In the genomic region with DNA sequence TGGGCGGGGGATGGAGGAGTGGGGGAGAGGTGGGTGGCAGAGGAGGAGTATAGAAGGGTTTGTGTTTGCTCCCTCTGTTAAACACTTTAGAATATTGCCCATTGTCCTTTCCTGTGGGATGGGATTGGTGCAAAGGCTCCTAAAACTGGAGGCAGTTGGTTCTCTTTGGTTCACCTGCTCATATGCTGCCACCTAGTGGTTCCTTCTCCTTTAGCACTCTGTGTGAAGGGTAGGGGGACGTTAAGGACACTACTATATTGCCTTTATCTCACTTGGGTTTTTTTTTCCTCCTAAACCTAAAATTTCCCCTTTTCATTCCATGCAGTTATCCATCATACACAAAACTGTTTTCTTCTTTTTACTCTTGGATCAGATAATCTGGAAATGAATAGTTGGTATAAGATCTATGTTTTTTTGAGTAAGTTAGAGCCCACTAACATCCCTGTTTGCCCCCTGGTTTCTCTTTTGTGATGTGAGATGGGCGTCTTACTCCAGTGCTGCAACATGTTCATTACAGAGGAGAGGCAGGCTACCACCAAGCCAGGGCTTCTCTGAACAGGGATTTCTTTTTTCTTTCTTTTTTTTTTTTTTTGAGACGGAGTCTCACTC, we compare ENCODE assay signal across 8 cellular contexts. TPM values are rescaled to one million over a fixed set of nuclear protein-coding genes. Genes with fewer than 3 reads are reported as not detected.
DNase-seq lines count a peak whose midpoint lies in the region; ATAC-seq lines count a peak whose summit lies in the region.

No MANE protein-coding gene starts in this region.

- peak; percentile 82 for DNase-seq in AG20443 (ENCODE audit: low spot score)
- peak; percentile 67 for DNase-seq in H4 (ENCODE audit: low spot score)
- DNase-seq in NCI-H2227 treated with DMSO at 0.1 percent for 48 hours (lab: John Stamatoyannopoulos, UW): peak; percentile 31
- peak; percentile 88 for DNase-seq in activated CD4-positive, alpha-beta T cell treated with anti-CD3 and anti-CD28 coated beads, Interleukin-2, amount 10 ng/mL, durations not matched to agents 24 days and 14 days
- DNase-seq in effector memory CD8-positive, alpha-beta T cell: peak; percentile 45 to 52 (median 48)
- DNase-seq in memory B cell (ENCODE audit: low spot score in 2 of 2): peak; percentile 63 to 70
- peak; percentile 93 for DNase-seq in superior temporal gyrus (ENCODE audit: extremely low spot score)

- peak; percentile 76 for ATAC-seq in effector memory CD8-positive, alpha-beta T cell (replicated peaks)
- ATAC-seq in memory B cell (ENCODE audit: low read depth) (peak; percentile 83), HG03025 (IDR thresholded peaks at IDR 0.05; ENCODE audit: low FRiP score, unreplicated experiment) (no peak)

- peaks cover 20% of the 10 kb centered on the region for H3K36me3 Mint-ChIP-seq in activated CD4-positive, alpha-beta T cell treated with anti-CD3 and anti-CD28 coated beads, Interleukin-2, amount 10 ng/mL, durations not matched to agents 24 days and 14 days (ENCODE audit: low read depth)
- H3K36me3 Mint-ChIP-seq in effector memory CD8-positive, alpha-beta T cell (ENCODE audit: insufficient read depth): peaks cover 45% of the 10 kb centered on the region
- H3K36me3 Mint-ChIP-seq in memory B cell: peaks cover 1% of the 10 kb centered on the region

- H3K27ac Mint-ChIP-seq in activated CD4-positive, alpha-beta T cell treated with anti-CD3 and anti-CD28 coated beads, Interleukin-2, amount 10 ng/mL, durations not matched to agents 24 days and 14 days: peak overlapping the region; percentile 15
- H3K27ac Mint-ChIP-seq in effector memory CD8-positive, alpha-beta T cell: peak overlapping the region; percentile 19 to 59
- peak overlapping the region; percentile 31 for H3K27ac Mint-ChIP-seq in memory B cell

- H3K9me3 Mint-ChIP-seq in activated CD4-positive, alpha-beta T cell treated with anti-CD3 and anti-CD28 coated beads, Interleukin-2, amount 10 ng/mL, durations not matched to agents 24 days and 14 days: no peaks in the 10 kb centered on the region
- no peaks in the 10 kb centered on the region for H3K9me3 Mint-ChIP-seq in effector memory CD8-positive, alpha-beta T cell
- no peaks in the 10 kb centered on the region for H3K9me3 Mint-ChIP-seq in memory B cell

- H3K4me1 Mint-ChIP-seq in activated CD4-positive, alpha-beta T cell treated with anti-CD3 and anti-CD28 coated beads, Interleukin-2, amount 10 ng/mL, durations not matched to agents 24 days and 14 days: no peaks in the 10 kb centered on the region
- peaks cover 0 to 3% of the 10 kb centered on the region in 2 donors for H3K4me1 Mint-ChIP-seq in effector memory CD8-positive, alpha-beta T cell (ENCODE audit: low read depth in 2 of 2)
- peaks cover 3% of the 10 kb centered on the region for H3K4me1 Mint-ChIP-seq in memory B cell

- intact Hi-C loops in activated CD4-positive, alpha-beta T cell treated with anti-CD3 and anti-CD28 coated beads, Interleukin-2, amount 10 ng/mL, durations not matched to agents 24 days and 14 days (cut with micrococcal nuclease): loop anchor here (2.0 kb wide), 2 partner anchors 51 to 107 kb away; no protein-coding TSS in a partner anchor

- H3K4me3 Mint-ChIP-seq in activated CD4-positive, alpha-beta T cell treated with anti-CD3 and anti-CD28 coated beads, Interleukin-2, amount 10 ng/mL, durations not matched to agents 24 days and 14 days: no peak overlapping the region
- H3K4me3 Mint-ChIP-seq in effector memory CD8-positive, alpha-beta T cell: no peak overlapping the region
- no peak overlapping the region for H3K4me3 Mint-ChIP-seq in memory B cell

- no peaks in the 10 kb centered on the region for H3K27me3 Mint-ChIP-seq in activated CD4-positive, alpha-beta T cell treated with anti-CD3 and anti-CD28 coated beads, Interleukin-2, amount 10 ng/mL, durations not matched to agents 24 days and 14 days
- no peaks in the 10 kb centered on the region for H3K27me3 Mint-ChIP-seq in effector memory CD8-positive, alpha-beta T cell
- H3K27me3 Mint-ChIP-seq in memory B cell: no peaks in the 10 kb centered on the region

RNA-seq across cellular contexts. Expression of a gene that starts 23.8 kb away (rescaled TPM):
- 15.2 and 17.4 TPM in 2 replicates for total RNA-seq in H4 (2014; rRNA removed; shearing (Covaris generic))
- total RNA-seq in activated CD4-positive, alpha-beta T cell treated with anti-CD3 and anti-CD28 coated beads, Interleukin-2, amount 10 ng/mL, durations not matched to agents 24 days and 14 days: 33.3 and 34.9 TPM in 2 replicates

RNA-seq across cellular contexts. Expression of a gene that starts 30.0 kb away (rescaled TPM):
- total RNA-seq in H4 (2014; rRNA removed; shearing (Covaris generic)): 110 and 116 TPM in 2 replicates
- 61.3 and 64.6 TPM in 2 replicates for total RNA-seq in activated CD4-positive, alpha-beta T cell treated with anti-CD3 and anti-CD28 coated beads, Interleukin-2, amount 10 ng/mL, durations not matched to agents 24 days and 14 days

Comparison
In these comparisons a context has a peak if more than half of its experiments do, and no peak if none do; other contexts are left out.
1. DNase-seq: peak in every context shown above with its lines; median percentile 93 in superior temporal gyrus; 88 in activated CD4-positive, alpha-beta T cell treated with anti-CD3 and anti-CD28 coated beads, Interleukin-2, amount 10 ng/mL, durations not matched to agents 24 days and 14 days; 82 in AG20443; 67 in H4; 66 in memory B cell; 48 in effector memory CD8-positive, alpha-beta T cell; 31 in NCI-H2227 treated with DMSO at 0.1 percent for 48 hours.